ENCODE assay signal across 10 cellular contexts in genomic region chr6:167676666-167677421, GRCh38.
DNase-seq lines count a peak whose midpoint lies in the region; FAIRE-seq and TF ChIP-seq lines count a peak whose summit lies in the region.
"Had no signal": no experiment of that assay in that cellular context is flagged by ENCODE, and none has a peak within 500 bp of the region (broad histone marks: within the 10 kb centered on the region; RNA-seq: fewer than 3 reads in every experiment).

No MANE protein-coding gene starts in this region.

- TF ChIP-seq CTCF in fibroblast of pulmonary artery (IDR thresholded peaks at IDR 0.05; ENCODE audit: low read length, missing control alignments), result no peak

- H4K8ac ChIP-seq in mesenchymal stem cell (ENCODE audit: low read length), result peak overlapping the region; percentile 67

- no peak overlapping the region for H3K4me2 ChIP-seq in mesenchymal stem cell (ENCODE audit: low read length, poor library complexity, severe bottlenecking)

- H3K14ac ChIP-seq in mesenchymal stem cell (ENCODE audit: low read length in 2 of 2), result no peak overlapping the region

- no peak overlapping the region for H2AK5ac ChIP-seq in mesenchymal stem cell (ENCODE audit: low read length, severe bottlenecking)

- H3K27me3 ChIP-seq in mesenchymal stem cell (ENCODE audit: control insufficient read depth in 1 of 2, insufficient read depth in 1 of 2, low read length in 2 of 2) (peaks cover 41 to 58% of the 10 kb centered on the region in 2 experiments), subcutaneous abdominal adipose tissue (ENCODE audit: control insufficient read depth in 5 of 5, insufficient read depth in 4 of 5, low read length in 5 of 5) (peaks cover 3 to 23% (median 10%) of the 10 kb centered on the region in 5 donors)

- peak overlapping the region; percentile 72 to 93 for H2BK12ac ChIP-seq in mesenchymal stem cell (ENCODE audit: low read length in 2 of 2)

- H3K9ac ChIP-seq in mesenchymal stem cell (ENCODE audit: low read length) (no peak overlapping the region), subcutaneous abdominal adipose tissue (ENCODE audit: low read length in 5 of 5) (peak overlapping the region in 1 of 5 donors; percentile 6)

- H2AFZ ChIP-seq in mesenchymal stem cell (ENCODE audit: low read depth, low read length), result no peak overlapping the region

- H3K9me3 ChIP-seq in mesenchymal stem cell (ENCODE audit: control insufficient read depth, low read length) (no peaks in the 10 kb centered on the region), subcutaneous abdominal adipose tissue (ENCODE audit: control insufficient read depth in 5 of 5, low read length in 5 of 5) (no peaks in the 10 kb centered on the region)

- WGBS in mesenchymal stem cell, result 60% methylated on average over 11 of the region's 12 CpGs

- H2BK15ac ChIP-seq in mesenchymal stem cell (ENCODE audit: low read depth, poor library complexity, severe bottlenecking), result peak overlapping the region; percentile 68

- H3K36me3 ChIP-seq in mesenchymal stem cell (ENCODE audit: control insufficient read depth in 1 of 2, insufficient read depth in 2 of 2, low read depth in 1 of 2, low read length in 2 of 2), result no peaks in the 10 kb centered on the region
- no peaks in the 10 kb centered on the region for H3K36me3 ChIP-seq in subcutaneous abdominal adipose tissue (ENCODE audit: control insufficient read depth in 5 of 5, insufficient read depth in 5 of 5, low read length in 5 of 5)

- H4K91ac ChIP-seq in mesenchymal stem cell (ENCODE audit: low read length), result peak overlapping the region; percentile 19

- no peak overlapping the region for H2BK5ac ChIP-seq in mesenchymal stem cell (ENCODE audit: low read depth, low read length, poor library complexity, severe bottlenecking)

- no peaks in the 10 kb centered on the region for H3K79me1 ChIP-seq in mesenchymal stem cell (replicated peaks; ENCODE audit: low read length, poor library complexity, severe bottlenecking)

- peak overlapping the region; percentile 80 for H2BK120ac ChIP-seq in mesenchymal stem cell (ENCODE audit: low read depth, low read length)

- no peak overlapping the region for H3K4me3 ChIP-seq in fibroblast of pulmonary artery (replicated peaks; ENCODE audit: low read depth, low read length)
- no peak overlapping the region for H3K4me3 ChIP-seq in mesenchymal stem cell (ENCODE audit: insufficient read depth in 1 of 2, low read depth in 1 of 2, low read length in 2 of 2)
- peak overlapping the region in 3 of 5 donors; percentile 4 to 37 (median 17) for H3K4me3 ChIP-seq in subcutaneous abdominal adipose tissue (ENCODE audit: low read depth in 1 of 5, low read length in 5 of 5)

- H3K4me1 ChIP-seq in mesenchymal stem cell (ENCODE audit: control insufficient read depth, insufficient read depth, low read depth, low read length), result peaks cover 13% of the 10 kb centered on the region
- peaks cover 0 to 56% (median 40%) of the 10 kb centered on the region in 5 donors for H3K4me1 ChIP-seq in subcutaneous abdominal adipose tissue (ENCODE audit: control insufficient read depth in 5 of 5, insufficient read depth in 5 of 5, low read length in 5 of 5)

- H3K27ac ChIP-seq in mesenchymal stem cell (ENCODE audit: low read length, poor library complexity, severe bottlenecking) (no peak overlapping the region), subcutaneous abdominal adipose tissue (ENCODE audit: low read depth, low read length) (peak overlapping the region; percentile 27)

- no peak for FAIRE-seq in frontal cortex (lab: Jason Lieb, UNC)
- FAIRE-seq: RCC 7860 had no signal

- H3K18ac ChIP-seq in mesenchymal stem cell (ENCODE audit: low read depth in 1 of 2, low read length in 2 of 2), result peak overlapping the region; percentile 56 to 93

- no peak overlapping the region for H3K23ac ChIP-seq in mesenchymal stem cell (ENCODE audit: low read length in 2 of 2)

- H3K4ac ChIP-seq in mesenchymal stem cell (ENCODE audit: low read depth in 1 of 2, low read length in 2 of 2), result peak overlapping the region; percentile 13 to 88

- DNase-seq in NCI-H2171 (lab: John Stamatoyannopoulos, UW), result peak; percentile 32
- DNase-seq in fibroblast of pulmonary artery (ENCODE audit: low read depth), result peak; percentile 65
- DNase-seq in mesenchymal stem cell, result peak; percentile 50
- DNase-seq in activated CD4-positive, CD25-positive, alpha-beta regulatory T cell (lab: John Stamatoyannopoulos, UW), result no peak
- no peak for DNase-seq in frontal cortex (ENCODE audit: low spot score in 2 of 2)
- DNase-seq in DMS114 treated with DMSO at 0.1 percent for 48 hours (lab: John Stamatoyannopoulos, UW; ENCODE audit: unreplicated experiment), result no peak
- DNase-seq in T-helper 9 cell, result no peak
- DNase-seq: NCI-H345 had no signal

Comparison
In these comparisons a context has a peak if more than half of its experiments do, and no peak if none do; other contexts are left out.
1. DNase-seq: peak in NCI-H2171 (single experiment), fibroblast of pulmonary artery (single experiment) and mesenchymal stem cell (single experiment); none in activated CD4-positive, CD25-positive, alpha-beta regulatory T cell (0 of 4), frontal cortex (0 of 2), DMS114 treated with DMSO at 0.1 percent for 48 hours (single experiment) and T-helper 9 cell (single experiment).
2. H3K4me3 ChIP-seq: peak in subcutaneous abdominal adipose tissue (3 of 5); none in fibroblast of pulmonary artery (single experiment) and mesenchymal stem cell (0 of 2).